Comparison of ENCODE assay signal across 22 cellular contexts in genomic region chr16:12766853-12767252, GRCh38. TPM values are rescaled to one million over a fixed set of nuclear protein-coding genes. Genes with fewer than 3 reads are reported as not detected.
DNase-seq lines count a peak whose midpoint lies in the region; ATAC-seq and TF ChIP-seq lines count a peak whose summit lies in the region.
"Had no signal": no experiment of that assay in that cellular context is flagged by ENCODE, and none has a peak within 500 bp of the region (broad histone marks: within the 10 kb centered on the region; RNA-seq: fewer than 3 reads in every experiment).

No MANE protein-coding gene starts in this region.

- H3K4me1 Mint-ChIP-seq in activated naive CD8-positive, alpha-beta T cell treated with anti-CD3 and anti-CD28 coated beads, Interleukin-2, amount 10 ng/mL, durations not matched to agents 7 days and 5 days: peaks cover 20% of the 10 kb centered on the region
- H3K4me1 Mint-ChIP-seq in activated naive CD8-positive, alpha-beta T cell treated with anti-CD3 and anti-CD28 coated beads for 36 hours: peaks cover 16% of the 10 kb centered on the region
- H3K4me1 Mint-ChIP-seq in glutamatergic neuron (ENCODE audit: low read depth, unreplicated experiment): peaks cover 31% of the 10 kb centered on the region
- H3K4me1 Mint-ChIP-seq: GM23338 had no signal

- no peak overlapping the region for H3K4me3 ChIP-seq in BLaER1 treated with 17β-estradiol and CSF1 and Interleukin-3, amounts not matched to agents 10 nM and 100 nM
- H3K4me3 ChIP-seq in esophagus squamous epithelium: no peak overlapping the region
- H3K4me3 ChIP-seq: A549, GM23338, HAP-1 had no signal

- peak overlapping the region in 7 of 11 experiments; percentile 55 to 87 (median 70); a peak in 15 of 22 replicates for H3K4me2 ChIP-seq in BLaER1 treated with 17β-estradiol and CSF1 and Interleukin-3, amounts not matched to agents 10 nM and 100 nM
- H3K4me2 ChIP-seq: A549, GM23338 had no signal

- peaks cover 0 to 91% (median 0%) of the 10 kb centered on the region in 11 experiments; a peak in 8 of 22 replicates for H4K20me1 ChIP-seq in BLaER1 treated with 17β-estradiol and CSF1 and Interleukin-3, amounts not matched to agents 10 nM and 100 nM

- 96 to 97% methylated on average over 5 of the region's 5 CpGs for WGBS in esophagus squamous epithelium, 2 donors

- intact Hi-C loops in esophagus squamous epithelium (cut with DNase I): no loop called here

- no peak overlapping the region for H3K27ac ChIP-seq in BLaER1 treated with 17β-estradiol and CSF1 and Interleukin-3, amounts not matched to agents 10 nM and 100 nM
- H3K27ac ChIP-seq in esophagus squamous epithelium: no peak overlapping the region
- H3K27ac ChIP-seq: A549, C4-2B had no signal

- H3K9ac ChIP-seq in BLaER1 treated with 17β-estradiol and CSF1 and Interleukin-3, amounts not matched to agents 10 nM and 100 nM: no peak overlapping the region

- TF ChIP-seq CTCF in glutamatergic neuron (IDR thresholded peaks at IDR 0.05; ENCODE audit: partially characterized antibody, unreplicated experiment) (no peak), esophagus squamous epithelium (IDR thresholded peaks at IDR 0.05) (no peak)

- H3K27me3 ChIP-seq in BLaER1 treated with 17β-estradiol and CSF1 and Interleukin-3, amounts not matched to agents 10 nM and 100 nM: no peaks in the 10 kb centered on the region
- no peaks in the 10 kb centered on the region for H3K27me3 ChIP-seq in esophagus squamous epithelium
- H3K27me3 ChIP-seq: BE2C had no signal

- no peak for DNase-seq in activated naive CD8-positive, alpha-beta T cell treated with anti-CD3 and anti-CD28 coated beads, Interleukin-2, amount 10 ng/mL, durations not matched to agents 7 days and 5 days
- DNase-seq in activated naive CD8-positive, alpha-beta T cell treated with anti-CD3 and anti-CD28 coated beads for 36 hours: no peak
- peak; percentile 29 for DNase-seq in OCI-M1 (lab: John Stamatoyannopoulos, UW)
- no peak for DNase-seq in glutamatergic neuron
- DNase-seq in amygdala (lab: John Stamatoyannopoulos, UW): no peak
- no peak for DNase-seq in activated CD4-positive, alpha-beta T cell treated with anti-CD3 and anti-CD28 coated beads for 48 hours
- no peak for DNase-seq in esophagus squamous epithelium (lab: John Stamatoyannopoulos, UW)
- DNase-seq: 8988T; ACHN; AML-193; BE2C; Caco-2; CD4-positive, CD25-positive, alpha-beta regulatory T cell; CD8-positive, alpha-beta T cell; DMS153; DND-41; HFFc6 had no signal

- H3K27me3 Mint-ChIP-seq in activated naive CD8-positive, alpha-beta T cell treated with anti-CD3 and anti-CD28 coated beads, Interleukin-2, amount 10 ng/mL, durations not matched to agents 7 days and 5 days: no peaks in the 10 kb centered on the region
- H3K27me3 Mint-ChIP-seq in activated naive CD8-positive, alpha-beta T cell treated with anti-CD3 and anti-CD28 coated beads for 36 hours: no peaks in the 10 kb centered on the region
- H3K27me3 Mint-ChIP-seq in glutamatergic neuron (ENCODE audit: unreplicated experiment): no peaks in the 10 kb centered on the region

- no peak for ATAC-seq in activated naive CD8-positive, alpha-beta T cell treated with anti-CD3 and anti-CD28 coated beads, Interleukin-2, amount 10 ng/mL, durations not matched to agents 7 days and 5 days (ENCODE audit: low read depth)
- ATAC-seq: A549; CD8-positive, alpha-beta T cell; GM23338 had no signal

- peak overlapping the region; percentile 58 for H3K27ac Mint-ChIP-seq in activated naive CD8-positive, alpha-beta T cell treated with anti-CD3 and anti-CD28 coated beads, Interleukin-2, amount 10 ng/mL, durations not matched to agents 7 days and 5 days
- no peak overlapping the region for H3K27ac Mint-ChIP-seq in activated naive CD8-positive, alpha-beta T cell treated with anti-CD3 and anti-CD28 coated beads for 36 hours
- peak overlapping the region; percentile 17 for H3K27ac Mint-ChIP-seq in glutamatergic neuron (ENCODE audit: unreplicated experiment)
- H3K27ac Mint-ChIP-seq: CD4-positive, CD25-positive, alpha-beta regulatory T cell; CD8-positive, alpha-beta T cell; GM23338; HFFc6 had no signal

- peaks cover 2% of the 10 kb centered on the region for H3K9me3 Mint-ChIP-seq in activated naive CD8-positive, alpha-beta T cell treated with anti-CD3 and anti-CD28 coated beads, Interleukin-2, amount 10 ng/mL, durations not matched to agents 7 days and 5 days
- no peaks in the 10 kb centered on the region for H3K9me3 Mint-ChIP-seq in activated naive CD8-positive, alpha-beta T cell treated with anti-CD3 and anti-CD28 coated beads for 36 hours
- H3K9me3 Mint-ChIP-seq in glutamatergic neuron (ENCODE audit: unreplicated experiment): no peaks in the 10 kb centered on the region
- H3K9me3 Mint-ChIP-seq: CD4-positive, CD25-positive, alpha-beta regulatory T cell; CD8-positive, alpha-beta T cell; GM23338; HFFc6 had no signal

- peaks cover 13% of the 10 kb centered on the region for H3K36me3 Mint-ChIP-seq in activated naive CD8-positive, alpha-beta T cell treated with anti-CD3 and anti-CD28 coated beads, Interleukin-2, amount 10 ng/mL, durations not matched to agents 7 days and 5 days
- H3K36me3 Mint-ChIP-seq in activated naive CD8-positive, alpha-beta T cell treated with anti-CD3 and anti-CD28 coated beads for 36 hours: no peaks in the 10 kb centered on the region
- H3K36me3 Mint-ChIP-seq in glutamatergic neuron (ENCODE audit: unreplicated experiment): no peaks in the 10 kb centered on the region

- peaks cover 0 to 88% (median 18%) of the 10 kb centered on the region in 11 experiments; a peak in 14 of 22 replicates for H3K36me3 ChIP-seq in BLaER1 treated with 17β-estradiol and CSF1 and Interleukin-3, amounts not matched to agents 10 nM and 100 nM
- H3K36me3 ChIP-seq in esophagus squamous epithelium: peaks cover 0 to 17% (median 0%) of the 10 kb centered on the region in 3 donors
- H3K36me3 ChIP-seq: BE2C, HAP-1 had no signal

- H3K4me3 Mint-ChIP-seq in activated naive CD8-positive, alpha-beta T cell treated with anti-CD3 and anti-CD28 coated beads, Interleukin-2, amount 10 ng/mL, durations not matched to agents 7 days and 5 days: no peak overlapping the region
- H3K4me3 Mint-ChIP-seq in activated naive CD8-positive, alpha-beta T cell treated with anti-CD3 and anti-CD28 coated beads for 36 hours: no peak overlapping the region
- H3K4me3 Mint-ChIP-seq in glutamatergic neuron (ENCODE audit: unreplicated experiment): no peak overlapping the region
- H3K4me3 Mint-ChIP-seq: CD4-positive, CD25-positive, alpha-beta regulatory T cell; CD8-positive, alpha-beta T cell; GM23338; HFFc6 had no signal

- no peak for TF ChIP-seq POLR2A in esophagus squamous epithelium (IDR thresholded peaks at IDR 0.05)

- peaks cover 0 to 27% (median 4%) of the 10 kb centered on the region in 11 experiments; a peak in 7 of 22 replicates for H3K9me3 ChIP-seq in BLaER1 treated with 17β-estradiol and CSF1 and Interleukin-3, amounts not matched to agents 10 nM and 100 nM (replicated peaks in 1 of 11)
- H3K9me3 ChIP-seq in esophagus squamous epithelium: no peaks in the 10 kb centered on the region
- H3K9me3 ChIP-seq: A549, BE2C, Caco-2 had no signal

- POLR2A ChIA-PET in activated naive CD8-positive, alpha-beta T cell treated with anti-CD3 and anti-CD28 coated beads, Interleukin-2, amount 10 ng/mL, durations not matched to agents 7 days and 5 days (lab: Charles Lee): no interaction called here

- H3K4me1 ChIP-seq in BLaER1 treated with 17β-estradiol and CSF1 and Interleukin-3, amounts not matched to agents 10 nM and 100 nM: peaks cover 27 to 63% (median 44%) of the 10 kb centered on the region in 10 experiments
- no peaks in the 10 kb centered on the region for H3K4me1 ChIP-seq in esophagus squamous epithelium
- H3K4me1 ChIP-seq: A549, HAP-1 had no signal

RNA-seq across cellular contexts. Expression of gene CPPED1, which starts 36.8 kb away (rescaled TPM):
- total RNA-seq in activated naive CD8-positive, alpha-beta T cell treated with anti-CD3 and anti-CD28 coated beads, Interleukin-2, amount 10 ng/mL, durations not matched to agents 7 days and 5 days: 1 to 10 TPM; 7.8 to 9.7 TPM
- total RNA-seq in activated naive CD8-positive, alpha-beta T cell treated with anti-CD3 and anti-CD28 coated beads for 36 hours: 1 to 10 TPM; 3.8 to 5.1 TPM
- total RNA-seq in glutamatergic neuron (ENCODE audit: unreplicated experiment): 41.3 TPM
- 10 to 100 TPM; 14.3 to 45.6 (median 16.8) TPM for total RNA-seq in esophagus squamous epithelium
